1 cellular context compared by ENCODE assay signal in the genomic region with DNA sequence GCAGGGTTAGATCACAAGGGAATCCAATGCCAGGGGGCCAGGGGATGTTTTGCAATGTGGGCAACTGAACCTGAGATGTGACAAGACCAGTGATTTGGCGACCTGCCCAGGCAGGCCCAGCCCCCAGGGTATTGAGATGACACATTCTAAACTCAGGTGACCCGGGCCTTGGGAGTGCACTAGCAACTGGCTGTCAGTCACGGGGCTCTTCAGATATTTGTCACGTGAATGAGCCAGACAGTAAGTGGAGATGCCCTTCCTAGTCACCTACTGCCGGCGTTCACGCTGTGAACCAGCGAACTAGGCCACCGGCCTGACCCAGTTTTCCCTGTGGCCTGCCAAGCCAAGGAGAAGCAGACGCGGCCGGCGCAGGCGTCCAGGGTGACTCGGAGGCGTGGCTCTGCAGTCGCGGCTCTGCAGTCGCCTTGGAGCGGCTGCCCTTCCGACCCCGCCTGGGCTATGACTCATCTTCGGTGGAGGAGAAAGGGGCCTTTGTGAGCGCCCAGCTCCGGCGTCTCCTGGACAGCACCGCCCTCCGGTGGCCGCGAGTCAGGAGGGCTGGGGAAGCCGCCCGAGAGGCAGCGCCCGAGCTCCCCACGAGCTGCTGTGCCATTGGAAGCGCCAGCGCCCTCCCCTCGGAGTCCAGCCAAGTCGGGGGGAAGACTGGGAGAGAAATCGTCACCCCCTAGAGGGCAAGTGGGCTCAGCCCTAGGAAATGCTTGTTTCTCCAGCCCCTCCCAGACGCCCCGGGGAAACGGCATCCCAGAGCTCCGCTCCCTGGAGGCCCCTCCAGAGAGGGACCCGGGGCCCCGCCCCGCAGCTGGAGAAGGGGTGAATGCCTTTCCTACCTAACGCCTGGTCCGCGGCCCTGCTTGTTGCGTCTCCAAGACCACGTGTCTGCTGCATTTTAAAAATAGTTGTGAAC.
A peak's percentile ranks its signal among the peaks of the same experiment; 100 is the strongest.
TF ChIP-seq lines count a peak whose summit lies in the region.

No MANE protein-coding gene starts in this region.

TF ChIP-seq in A549, 52 proteins besides CTCF, POLR2A, EP300 and RAD21 (continued from another document):
- TF ChIP-seq, protein P1, sequence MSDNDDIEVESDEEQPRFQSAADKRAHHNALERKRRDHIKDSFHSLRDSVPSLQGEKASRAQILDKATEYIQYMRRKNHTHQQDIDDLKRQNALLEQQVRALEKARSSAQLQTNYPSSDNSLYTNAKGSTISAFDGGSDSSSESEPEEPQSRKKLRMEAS (IDR thresholded peaks at IDR 0.05): peak; percentile 91
- TF ChIP-seq PHF8 (IDR thresholded peaks at IDR 0.05; ENCODE audit: borderline replicate concordance, low read depth): peak; percentile 60; the same call in 1 of the 2 replicates
- no peak for TF ChIP-seq RCOR1 (IDR thresholded peaks at IDR 0.05; ENCODE audit: low read depth, low read length)
- TF ChIP-seq JUNB (IDR thresholded peaks at IDR 0.05): peak; percentile 74
- no peak for TF ChIP-seq MAFK (IDR thresholded peaks at IDR 0.05; ENCODE audit: partially characterized antibody)
- TF ChIP-seq CHD2 (IDR thresholded peaks at IDR 0.05; ENCODE audit: low read length, partially characterized antibody): peak; percentile 12
- no peak for TF ChIP-seq ZSCAN20 (CRISPR knock-in tag; IDR thresholded peaks at IDR 0.05)
- TF ChIP-seq, protein P2, sequence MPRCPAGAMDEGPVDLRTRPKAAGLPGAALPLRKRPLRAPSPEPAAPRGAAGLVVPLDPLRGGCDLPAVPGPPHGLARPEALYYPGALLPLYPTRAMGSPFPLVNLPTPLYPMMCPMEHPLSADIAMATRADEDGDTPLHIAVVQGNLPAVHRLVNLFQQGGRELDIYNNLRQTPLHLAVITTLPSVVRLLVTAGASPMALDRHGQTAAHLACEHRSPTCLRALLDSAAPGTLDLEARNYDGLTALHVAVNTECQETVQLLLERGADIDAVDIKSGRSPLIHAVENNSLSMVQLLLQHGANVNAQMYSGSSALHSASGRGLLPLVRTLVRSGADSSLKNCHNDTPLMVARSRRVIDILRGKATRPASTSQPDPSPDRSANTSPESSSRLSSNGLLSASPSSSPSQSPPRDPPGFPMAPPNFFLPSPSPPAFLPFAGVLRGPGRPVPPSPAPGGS (IDR thresholded peaks at IDR 0.05): peak; percentile 51; the same call in 1 of the 3 replicates
- TF ChIP-seq EHF (CRISPR knock-in tag; IDR thresholded peaks at IDR 0.05): no peak
- TF ChIP-seq HOXB13 (CRISPR knock-in tag; IDR thresholded peaks at IDR 0.05; ENCODE audit: low read depth): no peak
- TF ChIP-seq RFX5 (IDR thresholded peaks at IDR 0.05): peak; percentile 46
- TF ChIP-seq SREBF2 (IDR thresholded peaks at IDR 0.05): no peak
- 0 out of 2 replicates have a peak, but pooled peaks have one; percentile 77 for TF ChIP-seq MAZ (IDR thresholded peaks at IDR 0.05; ENCODE audit: borderline replicate concordance, low read depth, low read length)
- no peak for TF ChIP-seq HDAC2 (IDR thresholded peaks at IDR 0.05)
- no peak for TF ChIP-seq ZNF302 (CRISPR knock-in tag; IDR thresholded peaks at IDR 0.05)
- no peak for TF ChIP-seq FOSB (CRISPR knock-in tag; IDR thresholded peaks at IDR 0.05)
- no peak for TF ChIP-seq ZC3H11A (IDR thresholded peaks at IDR 0.05)
- TF ChIP-seq NR3C1 (IDR thresholded peaks at IDR 0.05): no peak
- TF ChIP-seq, protein P3, sequence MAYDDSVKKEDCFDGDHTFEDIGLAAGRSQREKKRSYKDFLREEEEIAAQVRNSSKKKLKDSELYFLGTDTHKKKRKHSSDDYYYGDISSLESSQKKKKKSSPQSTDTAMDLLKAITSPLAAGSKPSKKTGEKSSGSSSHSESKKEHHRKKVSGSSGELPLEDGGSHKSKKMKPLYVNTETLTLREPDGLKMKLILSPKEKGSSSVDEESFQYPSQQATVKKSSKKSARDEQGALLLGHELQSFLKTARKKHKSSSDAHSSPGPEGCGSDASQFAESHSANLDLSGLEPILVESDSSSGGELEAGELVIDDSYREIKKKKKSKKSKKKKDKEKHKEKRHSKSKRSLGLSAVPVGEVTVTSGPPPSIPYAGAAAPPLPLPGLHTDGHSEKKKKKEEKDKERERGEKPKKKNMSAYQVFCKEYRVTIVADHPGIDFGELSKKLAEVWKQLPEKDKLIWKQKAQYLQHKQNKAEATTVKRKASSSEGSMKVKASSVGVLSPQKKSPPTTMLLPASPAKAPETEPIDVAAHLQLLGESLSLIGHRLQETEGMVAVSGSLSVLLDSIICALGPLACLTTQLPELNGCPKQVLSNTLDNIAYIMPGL (CRISPR knock-in tag; IDR thresholded peaks at IDR 0.05; ENCODE audit: borderline replicate concordance): no peak
- TF ChIP-seq SMC3 (IDR thresholded peaks at IDR 0.05): peak; percentile 99
- peak; percentile 74 to 80 for TF ChIP-seq CEBPB (IDR thresholded peaks at IDR 0.05)
- TF ChIP-seq EHMT2 (IDR thresholded peaks at IDR 0.05; ENCODE audit: low read depth): no peak
- peak; percentile 59; the same call in 1 of the 2 replicates for TF ChIP-seq BHLHE40 (IDR thresholded peaks at IDR 0.05; ENCODE audit: low read depth, low read length)
- TF ChIP-seq GATA3 (IDR thresholded peaks at IDR 0.05; ENCODE audit: borderline replicate concordance): peak; percentile 45; the same call in 1 of the 2 replicates
- no peak for TF ChIP-seq POLR2AphosphoS2 (conservative IDR thresholded peaks at IDR 0.05; ENCODE audit: low read length)
- peak in 1 of 2 experiments; percentile 81; a peak in 4 of 5 replicates for TF ChIP-seq JUN (IDR thresholded peaks at IDR 0.05)
- 0 out of 2 replicates have a peak, but pooled peaks have one; percentile 44 for TF ChIP-seq TFCP2L1 (CRISPR knock-in tag; IDR thresholded peaks at IDR 0.05)
- TF ChIP-seq ESRRA (IDR thresholded peaks at IDR 0.05; ENCODE audit: borderline replicate concordance, low read length): peak; percentile 24; the same call in 1 of the 2 replicates
- no peak for TF ChIP-seq KDM1A (IDR thresholded peaks at IDR 0.05; ENCODE audit: low read depth)
- TF ChIP-seq MYC (IDR thresholded peaks at IDR 0.05; ENCODE audit: borderline replicate concordance, low read length): peak; percentile 43; the same call in 1 of the 2 replicates
- TF ChIP-seq, protein P4, sequence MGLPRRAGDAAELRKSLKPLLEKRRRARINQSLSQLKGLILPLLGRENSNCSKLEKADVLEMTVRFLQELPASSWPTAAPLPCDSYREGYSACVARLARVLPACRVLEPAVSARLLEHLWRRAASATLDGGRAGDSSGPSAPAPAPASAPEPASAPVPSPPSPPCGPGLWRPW (IDR thresholded peaks at IDR 0.05): no peak
- TF ChIP-seq ZFP36 (IDR thresholded peaks at IDR 0.05; ENCODE audit: borderline replicate concordance, partially characterized antibody): no peak
- no peak for TF ChIP-seq KDM5A (IDR thresholded peaks at IDR 0.05)
- TF ChIP-seq, protein P5, sequence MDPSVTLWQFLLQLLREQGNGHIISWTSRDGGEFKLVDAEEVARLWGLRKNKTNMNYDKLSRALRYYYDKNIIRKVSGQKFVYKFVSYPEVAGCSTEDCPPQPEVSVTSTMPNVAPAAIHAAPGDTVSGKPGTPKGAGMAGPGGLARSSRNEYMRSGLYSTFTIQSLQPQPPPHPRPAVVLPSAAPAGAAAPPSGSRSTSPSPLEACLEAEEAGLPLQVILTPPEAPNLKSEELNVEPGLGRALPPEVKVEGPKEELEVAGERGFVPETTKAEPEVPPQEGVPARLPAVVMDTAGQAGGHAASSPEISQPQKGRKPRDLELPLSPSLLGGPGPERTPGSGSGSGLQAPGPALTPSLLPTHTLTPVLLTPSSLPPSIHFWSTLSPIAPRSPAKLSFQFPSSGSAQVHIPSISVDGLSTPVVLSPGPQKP (IDR thresholded peaks at IDR 0.05; ENCODE audit: low read depth, low read length): no peak
- TF ChIP-seq, protein P6, sequence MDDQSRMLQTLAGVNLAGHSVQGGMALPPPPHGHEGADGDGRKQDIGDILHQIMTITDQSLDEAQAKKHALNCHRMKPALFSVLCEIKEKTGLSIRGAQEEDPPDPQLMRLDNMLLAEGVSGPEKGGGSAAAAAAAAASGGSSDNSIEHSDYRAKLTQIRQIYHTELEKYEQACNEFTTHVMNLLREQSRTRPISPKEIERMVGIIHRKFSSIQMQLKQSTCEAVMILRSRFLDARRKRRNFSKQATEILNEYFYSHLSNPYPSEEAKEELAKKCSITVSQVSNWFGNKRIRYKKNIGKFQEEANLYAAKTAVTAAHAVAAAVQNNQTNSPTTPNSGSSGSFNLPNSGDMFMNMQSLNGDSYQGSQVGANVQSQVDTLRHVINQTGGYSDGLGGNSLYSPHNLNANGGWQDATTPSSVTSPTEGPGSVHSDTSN (IDR thresholded peaks at IDR 0.05): no peak; the same call in 1 of the 2 replicates
- no peak for TF ChIP-seq TP53 (CRISPR knock-in tag; IDR thresholded peaks at IDR 0.05)
